Comparison of ENCODE assay signal across 6 cellular contexts in genomic region chr7:55150166-55150565, GRCh38.
"Had no signal": no experiment of that assay in that cellular context is flagged by ENCODE, and none has a peak within 500 bp of the region (broad histone marks: within the 10 kb centered on the region; RNA-seq: fewer than 3 reads in every experiment).

No MANE protein-coding gene starts in this region.

- H3K4me3 ChIP-seq: GM23338, K562 had no signal

- H3K9me3 Mint-ChIP-seq: GM23338, H9, HFFc6 had no signal

- ATAC-seq: GM23338, K562 had no signal

- H3K4me3 Mint-ChIP-seq: GM23338, H9, HFFc6 had no signal

- DNase-seq: H9, HCEC 1CT, HFFc6, IMR-90 had no signal

- H3K27ac Mint-ChIP-seq: GM23338, H9, HFFc6 had no signal
